Comparison of ENCODE assay signal across 13 cellular contexts in the genomic region with DNA sequence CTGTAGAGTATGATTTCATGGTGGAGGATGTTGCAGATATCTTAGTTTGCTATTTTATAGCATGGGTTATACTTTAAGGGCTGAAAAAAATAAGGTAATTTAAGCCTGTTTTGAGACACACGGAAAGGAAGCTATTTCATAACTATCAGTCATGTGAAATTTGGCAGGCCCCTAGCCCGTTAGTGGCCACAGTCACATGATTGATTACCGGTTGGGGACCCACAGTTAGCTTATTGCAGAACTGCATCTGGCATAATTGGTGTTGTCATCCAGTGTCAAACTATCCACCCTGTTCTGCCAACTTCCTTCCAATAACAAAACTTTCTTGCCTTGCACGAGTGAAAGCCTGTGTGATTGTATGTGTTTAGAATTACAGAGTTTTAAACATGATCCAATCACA. TPM values are rescaled to one million over a fixed set of nuclear protein-coding genes. Genes with fewer than 3 reads are reported as not detected.
DNase-seq lines count a peak whose midpoint lies in the region; ATAC-seq and TF ChIP-seq lines count a peak whose summit lies in the region.
"Had no signal": no experiment of that assay in that cellular context is flagged by ENCODE, and none has a peak within 500 bp of the region (broad histone marks: within the 10 kb centered on the region; RNA-seq: fewer than 3 reads in every experiment).

No MANE protein-coding gene starts in this region.

- H3K9me3 ChIP-seq in Panc1 (ENCODE audit: control insufficient read depth, insufficient read depth, low read depth, low read length) (no peaks in the 10 kb centered on the region), gastroesophageal sphincter (no peaks in the 10 kb centered on the region), osteoblast (ENCODE audit: low read depth, low read length) (no peaks in the 10 kb centered on the region)

- TF ChIP-seq CTCF in AG10803 (conservative IDR thresholded peaks at IDR 0.05; ENCODE audit: low read length) (no peak), Panc1 (IDR thresholded peaks at IDR 0.05) (no peak), gastroesophageal sphincter (IDR thresholded peaks at IDR 0.05) (no peak), osteoblast (IDR thresholded peaks at IDR 0.05; ENCODE audit: extremely low read depth, low read depth, low read length) (no peak)

- peaks cover 99% of the 10 kb centered on the region for H3K79me2 ChIP-seq in osteoblast (ENCODE audit: insufficient read depth, low read length)

- H3K36me3 ChIP-seq in Panc1 (ENCODE audit: control insufficient read depth, insufficient read depth, low read length) = no peaks in the 10 kb centered on the region
- H3K36me3 ChIP-seq in gastroesophageal sphincter = no peaks in the 10 kb centered on the region
- H3K36me3 ChIP-seq in osteoblast (ENCODE audit: insufficient read depth, low read length) = peaks cover 40% of the 10 kb centered on the region

- H3K4me1 ChIP-seq in Panc1 (ENCODE audit: control insufficient read depth, insufficient read depth, low read length) (peaks cover 63% of the 10 kb centered on the region), gastroesophageal sphincter (peaks cover 9 to 58% (median 20%) of the 10 kb centered on the region in 3 donors), osteoblast (ENCODE audit: insufficient read depth, low read length) (peaks cover 31% of the 10 kb centered on the region)

- peak; percentile 65 for DNase-seq in AG10803 (ENCODE audit: low read depth)
- DNase-seq in Panc1 (ENCODE audit: low read depth, low spot score) = no peak
- no peak for DNase-seq in osteoblast (ENCODE audit: insufficient read length, low spot score, missing footprints)
- no peak for DNase-seq in activated CD4-positive, alpha-beta T cell treated with anti-CD3 and anti-CD28 coated beads, Interleukin-2, amount 50 U/mL, for 1 hour
- no peak for DNase-seq in DMS153 treated with DMSO at 0.1 percent for 48 hours (lab: John Stamatoyannopoulos, UW; ENCODE audit: unreplicated experiment)
- DNase-seq: cortex of kidney, glutamatergic neuron, NCI-H1417 treated with DMSO at 0.1 percent for 48 hours, T-cell had no signal

- no TSS peak for BruUV-seq in Panc1 (replicated peaks; lab: Mats Ljungman, UMichigan)

- peak overlapping the region; percentile 20; the same call in 1 of the 2 replicates for H3K27ac ChIP-seq in Panc1 (ENCODE audit: low read length)
- no peak overlapping the region for H3K27ac ChIP-seq in gastroesophageal sphincter
- H3K27ac ChIP-seq in osteoblast (ENCODE audit: low read depth, low read length) = peak overlapping the region; percentile 34

- no peak overlapping the region for H3K4me2 ChIP-seq in osteoblast (ENCODE audit: insufficient read depth, low read length)

- peaks cover 95% of the 10 kb centered on the region for H4K20me1 ChIP-seq in osteoblast (ENCODE audit: insufficient read depth, low read length)

- intact Hi-C loops in Panc1 (cut with micrococcal nuclease; ENCODE audit: unreplicated experiment) = no loop called here

- H3K4me3 ChIP-seq in AG10803 (ENCODE audit: low read length) (no peak overlapping the region), Panc1 (ENCODE audit: low read depth in 2 of 2, low read length in 2 of 2) (no peak overlapping the region), gastroesophageal sphincter (no peak overlapping the region), osteoblast (ENCODE audit: insufficient read depth, low read length) (no peak overlapping the region)
- H3K4me3 ChIP-seq: lung had no signal

- POLR2A ChIA-PET in Panc1 (lab: Charles Lee) = no interaction called here

- H3K27me3 ChIP-seq in Panc1 (ENCODE audit: control insufficient read depth, insufficient read depth, low read length) = no peaks in the 10 kb centered on the region
- no peaks in the 10 kb centered on the region for H3K27me3 ChIP-seq in gastroesophageal sphincter
- H3K27me3 ChIP-seq in osteoblast (ENCODE audit: insufficient read depth, low read length) = no peaks in the 10 kb centered on the region

- CTCF ChIA-PET in Panc1 (lab: Charles Lee) = no interaction called here

- WGBS in gastroesophageal sphincter (ENCODE audit: low coverage in 1 of 2), 2 donors = 18 to 46% methylated on average over 4 of the region's 4 CpGs

- ATAC-seq in Panc1 (no peak), gastroesophageal sphincter (peak; percentile 82), HG03097 (IDR thresholded peaks at IDR 0.05; ENCODE audit: low FRiP score, unreplicated experiment) (no peak), HG03442 (IDR thresholded peaks at IDR 0.05; ENCODE audit: unreplicated experiment) (no peak)
- ATAC-seq: T-cell had no signal

- TF ChIP-seq POLR2A in gastroesophageal sphincter (IDR thresholded peaks at IDR 0.05) = no peak

- no peak overlapping the region for H2AFZ ChIP-seq in osteoblast (ENCODE audit: low read length)

- no peak for TF ChIP-seq EP300 in gastroesophageal sphincter (IDR thresholded peaks at IDR 0.05)

- in situ Hi-C loops in Panc1 (cut with HindIII; ENCODE audit: low pct_unique_long_range_greater_than_20kb, low sequenced_read_pairs) = no loop called here

RNA-seq across cellular contexts. Expression of a gene that starts 35.2 kb away (rescaled TPM):
- total RNA-seq in Panc1 (2021; ENCODE audit: unreplicated experiment) = 173 TPM
- polyA plus RNA-seq in Panc1 (2012; ENCODE audit: insufficient read length) = 49.1 TPM
- 10 to 100 TPM; 53.1 to 97.2 (median 70.8) TPM for total RNA-seq in gastroesophageal sphincter
- total RNA-seq in osteoblast = 179 TPM in 2 replicates

Comparison
In these comparisons a context has a peak if more than half of its experiments do, and no peak if none do; other contexts are left out.
1. H3K27ac ChIP-seq: peak in Panc1 (single experiment) and osteoblast (single experiment); none in gastroesophageal sphincter (0 of 4).